In the genomic region with DNA sequence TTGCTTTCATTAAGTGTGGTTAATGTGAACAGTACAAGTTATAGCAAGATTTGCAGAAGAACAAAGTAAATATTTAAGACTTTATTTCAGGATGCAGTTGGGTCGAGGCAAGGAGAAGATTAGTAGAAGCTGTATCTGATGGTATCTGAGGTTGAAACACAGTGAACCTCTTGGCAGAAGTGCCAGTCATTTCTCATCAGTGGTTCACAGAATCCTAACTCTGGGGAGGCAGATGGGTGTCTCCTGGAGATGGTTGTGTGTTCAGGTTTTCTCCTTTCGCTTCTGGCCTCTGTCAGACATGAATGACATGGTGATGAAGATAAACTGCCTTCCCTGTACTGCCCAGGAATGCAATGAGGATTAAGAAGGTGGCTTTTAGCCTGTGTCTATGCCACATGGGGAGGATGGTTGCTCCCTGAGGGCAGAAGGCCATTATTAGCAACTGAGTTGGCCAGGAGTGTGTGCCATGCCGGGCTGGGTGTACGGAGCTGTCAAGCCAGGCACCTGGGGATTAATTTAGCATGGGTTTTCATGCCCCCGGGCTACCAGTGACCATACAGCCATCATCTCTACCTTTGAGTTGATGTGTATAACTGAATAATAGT, we compare ENCODE assay signal across 13 cellular contexts. TPM values are rescaled to one million over a fixed set of nuclear protein-coding genes. Genes with fewer than 3 reads are reported as not detected.
DNase-seq lines count a peak whose midpoint lies in the region; ATAC-seq, FAIRE-seq and TF ChIP-seq lines count a peak whose summit lies in the region.
"Had no signal": no experiment of that assay in that cellular context is flagged by ENCODE, and none has a peak within 500 bp of the region (broad histone marks: within the 10 kb centered on the region; RNA-seq: fewer than 3 reads in every experiment).

No MANE protein-coding gene starts in this region.

- TF ChIP-seq RAD21 in GM12878 (IDR thresholded peaks at IDR 0.05; ENCODE audit: insufficient read depth, low read depth, low read length): no peak

- H3K36me3 ChIP-seq in Karpas-422 (ENCODE audit: insufficient read depth, low read length) (no peaks in the 10 kb centered on the region), GM12878 (ENCODE audit: control insufficient read depth in 2 of 2, insufficient read depth in 2 of 2, low read length in 1 of 2) (peaks cover 4 to 19% of the 10 kb centered on the region in 2 experiments)

- no peaks in the 10 kb centered on the region for H3K79me2 ChIP-seq in Karpas-422 (ENCODE audit: low read length)
- peaks cover 78% of the 10 kb centered on the region for H3K79me2 ChIP-seq in GM12878 (ENCODE audit: control insufficient read depth, insufficient read depth, low read length)

- 71% methylated on average over 5 of the region's 5 CpGs for WGBS in GM12878 (ENCODE audit: insufficient coverage, insufficient replicate concordance, low lambda C conversion rate, missing lambda C conversion rate)

- TF ChIP-seq EP300 in GM12878 (IDR thresholded peaks at IDR 0.05; ENCODE audit: borderline replicate concordance in 1 of 2, control insufficient read depth in 1 of 2, low read depth in 2 of 2, low read length in 2 of 2): no peak

- peak; percentile 33 for ATAC-seq in activated CD4-positive, alpha-beta T cell treated with anti-CD3 and anti-CD28 coated beads for 36 hours
- ATAC-seq in GM12878: peak; percentile 6
- ATAC-seq: HCT116 had no signal

- H3K9me3 ChIP-seq in Karpas-422 (ENCODE audit: low read length) (no peaks in the 10 kb centered on the region), GM12878 (replicated peaks; ENCODE audit: control insufficient read depth, insufficient read depth, low read length) (peaks cover 1% of the 10 kb centered on the region; the same call in 1 of the 3 replicates)
- H3K9me3 ChIP-seq: Caco-2 had no signal

- no peaks in the 10 kb centered on the region for H3K27me3 Mint-ChIP-seq in activated CD4-positive, alpha-beta T cell treated with anti-CD3 and anti-CD28 coated beads for 36 hours
- H3K27me3 Mint-ChIP-seq in progenitor cell of endocrine pancreas: no peaks in the 10 kb centered on the region
- H3K27me3 Mint-ChIP-seq: dendritic cell treated with granulocyte-macrophage colony-stimulating factor and Interleukin-4, amounts not matched to agents 40 ng/mL and 50 ng/mL, for 4 days had no signal

- TF ChIP-seq POLR2A in GM12878 (IDR thresholded peaks at IDR 0.05; ENCODE audit: low read depth, low read length): no peak; the same call in 1 of the 2 replicates

- FAIRE-seq in GM12878 (lab: Jason Lieb, UNC): no peak

- peak overlapping the region; percentile 23; the same call in 1 of the 2 replicates for H3K27ac ChIP-seq in Karpas-422 (ENCODE audit: low read length)
- H3K27ac ChIP-seq in GM12878 (ENCODE audit: control insufficient read depth, insufficient read depth): peak overlapping the region; percentile 95

- SMC1A ChIA-PET in GM12878 (lab: Charles Lee; ENCODE audit: uncharacterized antibody, unreplicated experiment): interaction anchor here (1.1 to 3.9 kb wide), 11 partner anchors 14 to 163 kb away, joined by 3 to 26 read pairs (median 11); a partner anchor contains a TSS

- H3K27me3 ChIP-seq in Karpas-422 (ENCODE audit: low read length): no peaks in the 10 kb centered on the region
- no peaks in the 10 kb centered on the region for H3K27me3 ChIP-seq in GM12878 (replicated peaks in 1 of 2; ENCODE audit: control insufficient read depth in 2 of 2, insufficient read depth in 2 of 2, low read length in 1 of 2)

- H3K4me3 Mint-ChIP-seq in activated CD4-positive, alpha-beta T cell treated with anti-CD3 and anti-CD28 coated beads for 36 hours: no peak overlapping the region
- no peak overlapping the region for H3K4me3 Mint-ChIP-seq in progenitor cell of endocrine pancreas (ENCODE audit: low read depth)
- H3K4me3 Mint-ChIP-seq: dendritic cell treated with granulocyte-macrophage colony-stimulating factor and Interleukin-4, amounts not matched to agents 40 ng/mL and 50 ng/mL, for 4 days had no signal

- no peak for TF ChIP-seq CTCF in GM12878 (IDR thresholded peaks at IDR 0.05 in 2 of 3, conservative IDR thresholded peaks at IDR 0.05 in 1 of 3; ENCODE audit: control insufficient read depth in 2 of 3, extremely low read depth in 1 of 3, insufficient read depth in 1 of 3, low read depth in 3 of 3, low read length in 3 of 3)
- no peak for TF ChIP-seq CTCF in progenitor cell of endocrine pancreas (IDR thresholded peaks at IDR 0.05; ENCODE audit: unreplicated experiment)

- in situ Hi-C loops in GM12878 (cut with MboI): no loop called here

- H3K4me2 ChIP-seq in Karpas-422 (ENCODE audit: low read depth, low read length, poor library complexity, severe bottlenecking) (peak overlapping the region; percentile 22), GM12878 (ENCODE audit: control insufficient read depth, insufficient read depth) (peak overlapping the region; percentile 86)

- peaks cover 64% of the 10 kb centered on the region for H3K4me1 ChIP-seq in Karpas-422 (ENCODE audit: low read length)
- peaks cover 91% of the 10 kb centered on the region for H3K4me1 ChIP-seq in GM12878 (ENCODE audit: control insufficient read depth, insufficient read depth, low read length)
- H3K4me1 ChIP-seq: Caco-2 had no signal

- peaks cover 57% of the 10 kb centered on the region for H3K4me1 Mint-ChIP-seq in activated CD4-positive, alpha-beta T cell treated with anti-CD3 and anti-CD28 coated beads for 36 hours
- peaks cover 20% of the 10 kb centered on the region for H3K4me1 Mint-ChIP-seq in progenitor cell of endocrine pancreas (ENCODE audit: low read depth)

- no peak overlapping the region for H3K27ac Mint-ChIP-seq in activated CD4-positive, alpha-beta T cell treated with anti-CD3 and anti-CD28 coated beads for 36 hours
- H3K27ac Mint-ChIP-seq in progenitor cell of endocrine pancreas: peak overlapping the region; percentile 51
- H3K27ac Mint-ChIP-seq: dendritic cell treated with granulocyte-macrophage colony-stimulating factor and Interleukin-4, amounts not matched to agents 40 ng/mL and 50 ng/mL, for 4 days had no signal

- H4K20me1 ChIP-seq in Karpas-422 (ENCODE audit: insufficient read depth, low read depth, low read length) (no peaks in the 10 kb centered on the region), GM12878 (ENCODE audit: control insufficient read depth, insufficient read depth) (no peaks in the 10 kb centered on the region)

- H2AFZ ChIP-seq in Karpas-422 (ENCODE audit: low read length) (no peak overlapping the region), GM12878 (ENCODE audit: control insufficient read depth, low read depth, low read length) (no peak overlapping the region)

- BruUV-seq in GM12878 (replicated peaks; lab: Mats Ljungman, UMichigan): no TSS peak

- CTCF ChIA-PET in activated CD4-positive, alpha-beta T cell treated with anti-CD3 and anti-CD28 coated beads for 36 hours (lab: Charles Lee): interaction anchor here (1.1 to 1.9 kb wide), 3 partner anchors 19 to 34 kb away, joined by 3 to 7 read pairs (median 3); no protein-coding TSS in a partner anchor
- CTCF ChIA-PET in GM12878 (lab: Yijun Ruan, JAX): interaction anchor here (0.7 to 2.6 kb wide), 4 partner anchors 19 to 163 kb away, joined by 3 to 15 read pairs (median 5); no protein-coding TSS in a partner anchor

- DNase-seq in activated CD4-positive, alpha-beta T cell treated with anti-CD3 and anti-CD28 coated beads for 36 hours: peak; percentile 21
- DNase-seq in activated CD4-positive, alpha-beta T cell treated with anti-CD3 and anti-CD28 coated beads, Interleukin-2, amount 50 U/mL, for 4 hours: no peak
- DNase-seq in Karpas-422 (no peak), GM12878 (ENCODE audit: low read depth, low spot score) (no peak), progenitor cell of endocrine pancreas (ENCODE audit: low spot score, unreplicated experiment) (no peak), GOT3 (lab: John Stamatoyannopoulos, UW) (no peak), iPS-NIHi11 (ENCODE audit: low spot score) (no peak)
- no peak for DNase-seq in central memory CD4-positive, alpha-beta T cell
- DNase-seq: activated CD8-positive, alpha-beta memory T cell treated with anti-CD3 and anti-CD28 coated beads, Interleukin-2, amount 50 U/mL, for 4 hours; Caco-2; NCI-H2081 had no signal

- H3K36me3 Mint-ChIP-seq in activated CD4-positive, alpha-beta T cell treated with anti-CD3 and anti-CD28 coated beads for 36 hours (ENCODE audit: low read depth): peaks cover 11% of the 10 kb centered on the region
- H3K36me3 Mint-ChIP-seq in progenitor cell of endocrine pancreas (ENCODE audit: insufficient read depth): peaks cover 10% of the 10 kb centered on the region

- intact Hi-C loops in activated CD4-positive, alpha-beta T cell treated with anti-CD3 and anti-CD28 coated beads for 36 hours (cut with DNase I, micrococcal nuclease): loop anchor here (2.0 kb wide), 4 partner anchors 19 to 49 kb away; no protein-coding TSS in a partner anchor
- intact Hi-C loops in GM12878 (cut with micrococcal nuclease; ENCODE audit: unreplicated experiment): loop anchor here (2.0 kb wide), 3 partner anchors 49 to 163 kb away; no protein-coding TSS in a partner anchor

- RAD21 ChIA-PET in GM12878 (lab: Charles Lee; ENCODE audit: unreplicated experiment): interaction anchor here (1.8 to 3.4 kb wide), 7 partner anchors 29 to 163 kb away, joined by 6 to 27 read pairs (median 16); a partner anchor contains a TSS

- H3K9me3 Mint-ChIP-seq in activated CD4-positive, alpha-beta T cell treated with anti-CD3 and anti-CD28 coated beads for 36 hours (ENCODE audit: low read depth): peaks cover 4% of the 10 kb centered on the region
- no peaks in the 10 kb centered on the region for H3K9me3 Mint-ChIP-seq in progenitor cell of endocrine pancreas (ENCODE audit: low read depth)

- H3K9me2 ChIP-seq in Karpas-422 (replicated peaks; ENCODE audit: insufficient read depth, low read length): no peaks in the 10 kb centered on the region

- H3K9ac ChIP-seq in Karpas-422 (ENCODE audit: low read length) (peak overlapping the region; percentile 17), GM12878 (ENCODE audit: control insufficient read depth, insufficient read depth, low read length) (peak overlapping the region; percentile 76)

- POLR2A ChIA-PET in activated CD4-positive, alpha-beta T cell treated with anti-CD3 and anti-CD28 coated beads for 36 hours (lab: Charles Lee): interaction anchor here (0.6 to 1.3 kb wide), 2 partner anchors 10 to 154 kb away, joined by 4 to 5 read pairs; no protein-coding TSS in a partner anchor
- POLR2A ChIA-PET in GM12878 (lab: Charles Lee): interaction anchor here (1.0 kb wide), 1 partner anchor 12 kb away, joined by 4 read pairs; no protein-coding TSS in a partner anchor

- H3K4me3 ChIP-seq in Karpas-422 (ENCODE audit: low read length): no peak overlapping the region
- peak overlapping the region; percentile 47 for H3K4me3 ChIP-seq in GM12878

RNA-seq across cellular contexts. Expression of a gene that starts 28.0 kb away (rescaled TPM):
- total RNA-seq in activated CD4-positive, alpha-beta T cell treated with anti-CD3 and anti-CD28 coated beads for 36 hours: 10 to 100 TPM; 22.2 to 25.7 TPM
- total RNA-seq in Karpas-422 (2014; rRNA removed; shearing (Covaris generic); ENCODE audit: low replicate concordance): 22.2 and 22.7 TPM in 2 replicates
- 135 and 137 TPM in 2 replicates for total RNA-seq in GM12878 (2013; cell fraction: nucleolus; rRNA removed)
- total RNA-seq in GM12878 (2014; rRNA removed): 54.3 and 54.6 TPM in 2 replicates
- 53.7 and 54.0 TPM in 2 replicates for total RNA-seq in GM12878 (2014; rRNA removed; fragmentation: Illumina TruSeq; extraction: Trizol)
- total RNA-seq in GM12878 (2021): 104 and 109 TPM in 2 replicates
- 32.2 TPM for polyA plus RNA-seq in GM12878 (2011; ENCODE audit: low read depth)
- polyA plus RNA-seq in GM12878 (2011; rRNA removed): 30.1 and 31.5 TPM in 2 replicates
- 34.4 and 35.9 TPM in 2 replicates for polyA plus RNA-seq in GM12878 (2011; cell fraction: cytosol; rRNA removed)
- 27.6 and 27.9 TPM in 2 replicates for polyA plus RNA-seq in GM12878 (2011; cell fraction: nucleus; rRNA removed)
- polyA plus RNA-seq in GM12878 (2012): 33.0 and 39.4 TPM in 2 replicates
- 55.3 and 58.4 TPM in 2 replicates for polyA plus RNA-seq in GM12878 (2014; fragmentation: Illumina TruSeq; extraction: Trizol)
- 1 to 10 TPM; 9.1 to 9.8 TPM for polyA plus RNA-seq in GM12878 (2014; fragmentation: Nextera tagmentation; extraction: Ambion mirVana)
- polyA plus RNA-seq in GM12878 (2014; rRNA removed): 40.2 and 40.9 TPM in 2 replicates
- 1 to 10 TPM; 4.9 to 6.3 TPM for polyA plus RNA-seq in GM12878 (2016; fragmentation: Nextera tagmentation; extraction: Ambion mirVana)
- polyA minus RNA-seq in GM12878 (2011; rRNA and poly(A)+ RNA removed): 126 and 130 TPM in 2 replicates
- 31.1 and 35.7 TPM in 2 replicates for polyA minus RNA-seq in GM12878 (2011; cell fraction: cytosol; rRNA and poly(A)+ RNA removed)
- polyA minus RNA-seq in GM12878 (2011; cell fraction: nucleus; rRNA and poly(A)+ RNA removed): 117 and 129 TPM in 2 replicates
- 106 and 110 TPM in 2 replicates for total RNA-seq in progenitor cell of endocrine pancreas
